21 cellular contexts compared by ENCODE assay signal in the genomic region with DNA sequence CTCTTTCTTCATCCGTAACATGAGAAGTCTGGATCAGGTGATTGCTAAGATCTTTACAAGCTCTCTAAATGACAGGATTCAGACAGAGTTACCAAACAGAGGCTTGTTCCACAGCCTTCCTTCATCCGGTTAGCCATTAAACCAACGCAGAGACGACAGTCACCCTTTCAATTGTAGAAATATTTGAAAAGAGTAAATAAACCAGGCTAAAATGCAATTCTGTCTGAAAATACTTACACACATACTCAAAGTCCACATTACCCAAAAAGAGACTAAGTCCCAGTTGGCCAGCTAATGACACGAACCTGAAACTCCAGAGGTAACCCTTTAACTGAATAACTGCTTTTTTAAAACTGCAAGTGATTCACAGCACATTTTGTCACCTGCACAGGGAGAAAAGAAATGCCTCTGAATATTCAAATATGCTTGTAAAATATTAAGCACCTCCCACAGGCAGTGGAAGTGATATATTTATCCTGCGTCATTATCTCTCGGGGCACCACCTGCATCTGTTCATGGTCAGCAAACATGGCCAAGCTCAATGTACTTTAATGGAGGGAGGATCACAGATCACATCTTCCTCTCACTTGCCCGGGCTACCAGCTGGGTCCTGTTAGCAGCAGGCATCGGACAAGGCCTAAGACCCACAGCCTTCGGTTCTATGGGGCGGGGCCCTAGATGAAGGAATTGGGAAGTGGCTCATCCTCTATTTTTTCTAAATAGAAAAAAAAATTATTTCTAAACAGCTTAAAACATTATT. TPM values are rescaled to one million over a fixed set of nuclear protein-coding genes. Genes with fewer than 3 reads are reported as not detected.
DNase-seq lines count a peak whose midpoint lies in the region; ATAC-seq, FAIRE-seq and TF ChIP-seq lines count a peak whose summit lies in the region.
"Had no signal": no experiment of that assay in that cellular context is flagged by ENCODE, and none has a peak within 500 bp of the region (broad histone marks: within the 10 kb centered on the region; RNA-seq: fewer than 3 reads in every experiment).

No MANE protein-coding gene starts in this region.

- no peaks in the 10 kb centered on the region for H3K9me3 Mint-ChIP-seq in MCF 10A (ENCODE audit: unreplicated experiment)
- H3K9me3 Mint-ChIP-seq in WTC11: peaks cover 8% of the 10 kb centered on the region

- no peaks in the 10 kb centered on the region for H3K79me2 ChIP-seq in HepG2 (ENCODE audit: insufficient read depth, low read length)

- H4K20me1 ChIP-seq in HepG2 (ENCODE audit: insufficient read depth, low read length): no peaks in the 10 kb centered on the region

- H3K4me3 ChIP-seq in breast epithelium (no peak overlapping the region), HepG2 (replicated peaks in 1 of 3; ENCODE audit: insufficient read depth in 1 of 3, low read depth in 2 of 3, low read length in 3 of 3) (peak overlapping the region in 2 of 3 experiments; percentile 22 to 29; a peak in 4 of 6 replicates), upper lobe of right lung (no peak overlapping the region)
- H3K4me3 ChIP-seq: HAP-1, SJSA1 had no signal

- peak; percentile 48 for FAIRE-seq in HepG2 (lab: Jason Lieb, UNC)
- FAIRE-seq: GM12892 had no signal

- peak; percentile 21 for DNase-seq in MCF 10A (ENCODE audit: unreplicated experiment)
- no peak for DNase-seq in breast epithelium (ENCODE audit: low spot score in 2 of 2)
- no peak for DNase-seq in WTC11 (ENCODE audit: low spot score)
- DNase-seq in HepG2 (ENCODE audit: low spot score): peak; percentile 49
- no peak for DNase-seq in upper lobe of right lung
- no peak for DNase-seq in GM13976 (ENCODE audit: low spot score)
- DNase-seq in RPMI8226: no peak
- DNase-seq: C1 segment of cervical spinal cord; GF-D8; IMR-90; Kasumi-1; NCI-H1105 treated with DMSO at 0.1 percent for 48 hours; NCI-H1930; NCI-H2171 treated with DMSO at 0.1 percent for 48 hours; NCI-H446 treated with DMSO at 0.1 percent for 48 hours; NK-92 treated with Interleukin-12 subunit alpha and Interleukin-12 subunit beta, amount 100 ng/mL, for 24 hours had no signal

- ATAC-seq in WTC11 (peak; percentile 44; the same call in 1 of the 2 replicates), HepG2 (peak; percentile 78), upper lobe of right lung (peak; percentile 51), GM21360 (IDR thresholded peaks at IDR 0.05; ENCODE audit: unreplicated experiment) (no peak)

- H3K4me2 ChIP-seq in HepG2 (ENCODE audit: low read depth, low read length): peak overlapping the region; percentile 56

- WGBS in HepG2 (ENCODE audit: low lambda C conversion rate): 12% methylated on average over 11 of the region's 11 CpGs

- H3K27me3 ChIP-seq in breast epithelium (no peaks in the 10 kb centered on the region), HepG2 (ENCODE audit: control insufficient read depth in 1 of 2, insufficient read depth in 2 of 2, low read length in 2 of 2) (no peaks in the 10 kb centered on the region), upper lobe of right lung (no peaks in the 10 kb centered on the region)
- H3K27me3 ChIP-seq: SJSA1 had no signal

- no peaks in the 10 kb centered on the region for H3K4me1 ChIP-seq in breast epithelium
- H3K4me1 ChIP-seq in HepG2 (ENCODE audit: insufficient read depth, low read length): peaks cover 21% of the 10 kb centered on the region
- no peaks in the 10 kb centered on the region for H3K4me1 ChIP-seq in upper lobe of right lung
- H3K4me1 ChIP-seq: HAP-1, SJSA1 had no signal

- POLR2A ChIA-PET in MCF 10A (lab: Yijun Ruan, JAX): interaction anchor here (0.5 to 1.2 kb wide), 2 partner anchors 12 to 78 kb away, joined by 3 to 4 read pairs; no protein-coding TSS in a partner anchor
- POLR2A ChIA-PET in WTC11 (lab: Charles Lee): no interaction called here
- POLR2A ChIA-PET in HepG2 (lab: Yijun Ruan, JAX): no interaction called here

- in situ Hi-C loops in HepG2 (cut with HindIII; ENCODE audit: extremely low pct_ligation_motif_present, low pct_unique_long_range_greater_than_20kb): no loop called here
- in situ Hi-C loops in GM13976 (cut with MboI; ENCODE audit: low sequenced_read_pairs, unreplicated experiment): no loop called here

- TF ChIP-seq EP300 in HepG2 (IDR thresholded peaks at IDR 0.05; ENCODE audit: low read depth in 2 of 2, low read length in 2 of 2) (no peak), HepG2 (CRISPR knock-in tag; IDR thresholded peaks at IDR 0.05; ENCODE audit: borderline replicate concordance) (no peak)

- H3K27ac ChIP-seq in breast epithelium: no peak overlapping the region
- H3K27ac ChIP-seq in HepG2 (ENCODE audit: extremely low read length, insufficient read depth, low read length): no peak overlapping the region
- no peak overlapping the region for H3K27ac ChIP-seq in upper lobe of right lung
- H3K27ac ChIP-seq: SJSA1 had no signal

- CTCF ChIA-PET in MCF 10A (lab: Yijun Ruan, JAX): interaction anchor here (0.7 kb wide), 4 partner anchors 18 to 620 kb away, joined by 3 to 6 read pairs (median 4); no protein-coding TSS in a partner anchor
- CTCF ChIA-PET in WTC11 (lab: Charles Lee): interaction anchor here (0.9 kb wide), 1 partner anchor 158 kb away, joined by 4 read pairs; no protein-coding TSS in a partner anchor
- CTCF ChIA-PET in HepG2 (lab: Yijun Ruan, JAX; ENCODE audit: low intra/inter-chr PET ratio, low total read pairs): no interaction called here

- H3K36me3 Mint-ChIP-seq in MCF 10A (ENCODE audit: insufficient read depth, unreplicated experiment) (no peaks in the 10 kb centered on the region), WTC11 (no peaks in the 10 kb centered on the region; the same call in 1 of the 2 replicates)

- H3K36me3 ChIP-seq in breast epithelium (no peaks in the 10 kb centered on the region), HepG2 (replicated peaks in 1 of 2; ENCODE audit: control insufficient read depth in 1 of 2, insufficient read depth in 2 of 2, low read length in 2 of 2) (no peaks in the 10 kb centered on the region), upper lobe of right lung (no peaks in the 10 kb centered on the region)
- H3K36me3 ChIP-seq: HAP-1, SJSA1 had no signal

- no TSS peak for BruUV-seq in MCF 10A (replicated peaks; lab: Mats Ljungman, UMichigan)
- no TSS peak for BruUV-seq in HepG2 (replicated peaks; lab: Mats Ljungman, UMichigan)

- TF ChIP-seq POLR2A in breast epithelium (IDR thresholded peaks at IDR 0.05): no peak
- no peak for TF ChIP-seq POLR2A in HepG2 (IDR thresholded peaks at IDR 0.05; ENCODE audit: insufficient read depth in 1 of 2, low read depth in 2 of 2, low read length in 2 of 2)

- H3K27me3 Mint-ChIP-seq in MCF 10A (ENCODE audit: insufficient read depth, unreplicated experiment): no peaks in the 10 kb centered on the region
- H3K27me3 Mint-ChIP-seq in WTC11 (ENCODE audit: low read depth): no peaks in the 10 kb centered on the region

- H3K9me3 ChIP-seq in breast epithelium: no peaks in the 10 kb centered on the region
- no peaks in the 10 kb centered on the region for H3K9me3 ChIP-seq in HepG2 (ENCODE audit: low read length)
- H3K9me3 ChIP-seq in upper lobe of right lung: no peaks in the 10 kb centered on the region
- H3K9me3 ChIP-seq: HAP-1, SJSA1 had no signal

- H2AFZ ChIP-seq in HepG2 (ENCODE audit: low read length): no peak overlapping the region

- H3K4me3 Mint-ChIP-seq in MCF 10A (ENCODE audit: unreplicated experiment): no peak overlapping the region
- no peak overlapping the region for H3K4me3 Mint-ChIP-seq in WTC11

- H3K27ac Mint-ChIP-seq in MCF 10A (ENCODE audit: low read depth, unreplicated experiment) (no peak overlapping the region), WTC11 (no peak overlapping the region)

- TF ChIP-seq CTCF in MCF 10A (IDR thresholded peaks at IDR 0.05; ENCODE audit: unreplicated experiment) (no peak), breast epithelium (IDR thresholded peaks at IDR 0.05) (no peak), WTC11 (IDR thresholded peaks at IDR 0.05) (no peak), HepG2 (CRISPR knock-in tag; IDR thresholded peaks at IDR 0.05) (no peak), upper lobe of right lung (IDR thresholded peaks at IDR 0.05) (no peak), GM13976 (IDR thresholded peaks at IDR 0.05; ENCODE audit: borderline replicate concordance, control extremely low read depth, extremely low read depth, insufficient read depth, missing control alignments) (no peak)

- H3K4me1 Mint-ChIP-seq in MCF 10A (ENCODE audit: insufficient read depth, unreplicated experiment) (no peaks in the 10 kb centered on the region), WTC11 (peaks cover 12% of the 10 kb centered on the region)

- no peak for TF ChIP-seq RAD21 in HepG2 (CRISPR knock-in tag; IDR thresholded peaks at IDR 0.05)

- no peak overlapping the region for H3K9ac ChIP-seq in HepG2 (ENCODE audit: insufficient read depth, low read depth, low read length)

- intact Hi-C loops in MCF 10A (cut with micrococcal nuclease): no loop called here
- intact Hi-C loops in breast epithelium (cut with DNase I; ENCODE audit: low total_unique reads): no loop called here
- intact Hi-C loops in HepG2 (cut with micrococcal nuclease; ENCODE audit: unreplicated experiment): no loop called here
- intact Hi-C loops in upper lobe of right lung (cut with DNase I): no loop called here

RNA-seq across cellular contexts. Expression of gene DNER, which starts 38.8 kb away (rescaled TPM):
- total RNA-seq in MCF 10A (2022): 49.2 and 62.6 TPM in 2 replicates
- total RNA-seq in breast epithelium: 1 to 10 TPM; 1.3 to 2.6 (median 1.6) TPM
- total RNA-seq in WTC11 (2021): 2.5 to 3.7 TPM (median 2.9 TPM) in 3 replicates
- not detected in 2 replicates for total RNA-seq in HepG2 (2016; rRNA removed; fragmentation: Illumina TruSeq; extraction: Trizol)
- total RNA-seq in HepG2 (2016; cell fraction: cytosol; rRNA removed; fragmentation: Illumina TruSeq; extraction: Trizol; ENCODE audit: low read depth): not detected in 2 replicates
- total RNA-seq in HepG2 (2016; cell fraction: insoluble cytoplasmic fraction; rRNA removed; fragmentation: Illumina TruSeq; extraction: Trizol): not detected in 2 replicates
- total RNA-seq in HepG2 (2016; cell fraction: membrane; rRNA removed; fragmentation: Illumina TruSeq; extraction: Trizol): not detected in 2 replicates
- not detected in 2 replicates for total RNA-seq in HepG2 (2016; cell fraction: nucleus; rRNA removed; fragmentation: Illumina TruSeq; extraction: Trizol)
- not detected in 2 replicates for polyA plus RNA-seq in HepG2 (2011; rRNA removed)
- not detected in 2 replicates for polyA plus RNA-seq in HepG2 (2011; cell fraction: cytosol; rRNA removed)
- polyA plus RNA-seq in HepG2 (2011; cell fraction: nucleus; rRNA removed): not detected in 2 replicates
- not detected in 2 replicates for polyA plus RNA-seq in HepG2 (2012)
- polyA plus RNA-seq in HepG2 (2016; cell fraction: cytosol; fragmentation: Illumina TruSeq; extraction: Trizol; ENCODE audit: low read depth): not detected in 2 replicates
- not detected in 2 replicates for polyA plus RNA-seq in HepG2 (2016; cell fraction: insoluble cytoplasmic fraction; fragmentation: Illumina TruSeq; extraction: Trizol; ENCODE audit: low read depth)
- not detected in 2 replicates for polyA plus RNA-seq in HepG2 (2016; cell fraction: membrane; fragmentation: Illumina TruSeq; extraction: Trizol; ENCODE audit: low read depth)
- polyA plus RNA-seq in HepG2 (2016; cell fraction: nucleus; fragmentation: Illumina TruSeq; extraction: Trizol; ENCODE audit: insufficient read depth, low read depth): not detected in 2 replicates
- 22.4 TPM in 1 of 2 replicates, not detected in the other for polyA minus RNA-seq in HepG2 (2011; rRNA and poly(A)+ RNA removed; ENCODE audit: low replicate concordance)
- not detected in 2 replicates for polyA minus RNA-seq in HepG2 (2011; cell fraction: cytosol; rRNA and poly(A)+ RNA removed)
- not detected in 2 replicates for polyA minus RNA-seq in HepG2 (2011; cell fraction: nucleus; rRNA and poly(A)+ RNA removed)
- total RNA-seq in upper lobe of right lung: 0.14 TPM
- total RNA-seq: OCI-LY7 had no signal

Comparison
In these comparisons a context has a peak if more than half of its experiments do, and no peak if none do; other contexts are left out.
1. DNase-seq: peak in MCF 10A (single experiment) and HepG2 (single experiment); none in breast epithelium (0 of 2), WTC11 (single experiment), upper lobe of right lung (single experiment), GM13976 (single experiment) and RPMI8226 (single experiment).
2. RNA of gene DNER, which starts 38.8 kb away (total RNA-seq): 49.2 to 62.6 TPM in MCF 10A; 2.5 to 3.7 TPM in WTC11, 1.3 to 2.6 TPM in breast epithelium, 0.14 TPM in upper lobe of right lung (single experiment) and not detected in HepG2; every median in the first group is over 10 times any median in the second.
3. H3K4me3 ChIP-seq: peak in HepG2 (2 of 3); none in breast epithelium (0 of 3) and upper lobe of right lung (single experiment).